ENCODE assay signal across 20 cellular contexts in genomic region chr6:28425942-28426541, GRCh38. TPM values are rescaled to one million over a fixed set of nuclear protein-coding genes. Genes with fewer than 3 reads are reported as not detected.
A peak's percentile ranks its signal among the peaks of the same experiment; 100 is the strongest.
DNase-seq lines count a peak whose midpoint lies in the region; ATAC-seq, FAIRE-seq and TF ChIP-seq lines count a peak whose summit lies in the region.
"Had no signal": no experiment of that assay in that cellular context is flagged by ENCODE, and none has a peak within 500 bp of the region (broad histone marks: within the 10 kb centered on the region; RNA-seq: fewer than 3 reads in every experiment).

No MANE protein-coding gene starts in this region.

- TF ChIP-seq POLR2A in testis (IDR thresholded peaks at IDR 0.05), result no peak

- no peak overlapping the region for H3K4me3 ChIP-seq in HL-60 (replicated peaks; ENCODE audit: insufficient read depth, low read length)
- H3K4me3 ChIP-seq in testis, result no peak overlapping the region
- H3K4me3 ChIP-seq: GM23338, heart left ventricle, lung, thoracic aorta had no signal

- peaks cover 0 to 3% of the 10 kb centered on the region in 2 donors for H3K9me3 Mint-ChIP-seq in stimulated activated naive CD8-positive, alpha-beta T cell treated with anti-CD3 and anti-CD28 coated beads, Interleukin-15, amount 100 ng/mL, for 72 hours
- peaks cover 2% of the 10 kb centered on the region for H3K9me3 Mint-ChIP-seq in activated CD8-positive, alpha-beta T cell treated with anti-CD3 and anti-CD28 coated beads for 36 hours

- no peaks in the 10 kb centered on the region for H3K27me3 Mint-ChIP-seq in stimulated activated naive CD8-positive, alpha-beta T cell treated with anti-CD3 and anti-CD28 coated beads, Interleukin-15, amount 100 ng/mL, for 72 hours
- peaks cover 13% of the 10 kb centered on the region for H3K27me3 Mint-ChIP-seq in activated CD8-positive, alpha-beta T cell treated with anti-CD3 and anti-CD28 coated beads for 36 hours

- peak overlapping the region; percentile 61 to 93 for H3K27ac Mint-ChIP-seq in stimulated activated naive CD8-positive, alpha-beta T cell treated with anti-CD3 and anti-CD28 coated beads, Interleukin-15, amount 100 ng/mL, for 72 hours
- H3K27ac Mint-ChIP-seq in activated CD8-positive, alpha-beta T cell treated with anti-CD3 and anti-CD28 coated beads for 36 hours, result peak overlapping the region; percentile 55
- H3K27ac Mint-ChIP-seq: GM23338 had no signal

- peak; percentile 86 for ATAC-seq in stimulated activated naive CD8-positive, alpha-beta T cell treated with anti-CD3 and anti-CD28 coated beads, Interleukin-15, amount 100 ng/mL, for 72 hours
- ATAC-seq in stimulated activated naive CD8-positive, alpha-beta T cell treated with anti-CD3 and anti-CD28 coated beads, Interleukin-15, Interleukin-2, amounts not matched to agents 100 U/mL and 50 U/mL, for 24 hours, result no peak
- ATAC-seq in activated CD8-positive, alpha-beta T cell treated with anti-CD3 and anti-CD28 coated beads for 36 hours, result peak; percentile 64
- no peak for ATAC-seq in HG02571 (IDR thresholded peaks at IDR 0.05; ENCODE audit: unreplicated experiment)
- ATAC-seq: GM23338, heart left ventricle had no signal

- H3K36me3 Mint-ChIP-seq in activated CD8-positive, alpha-beta T cell treated with anti-CD3 and anti-CD28 coated beads for 36 hours (ENCODE audit: low read depth), result no peaks in the 10 kb centered on the region

- WGBS in testis, 2 donors, result 94 to 96% methylated on average over 4 of the region's 4 CpGs

- no peak for FAIRE-seq in RCC 7860 (lab: Jason Lieb, UNC)
- FAIRE-seq: astrocyte, islet of Langerhans had no signal

- intact Hi-C loops in activated CD8-positive, alpha-beta T cell treated with anti-CD3 and anti-CD28 coated beads for 36 hours (cut with micrococcal nuclease), result no loop called here
- intact Hi-C loops in testis (cut with DNase I; ENCODE audit: low total_unique reads), result no loop called here

- H3K27ac ChIP-seq in HL-60 (replicated peaks) (peak overlapping the region; percentile 22), testis (no peak overlapping the region)
- H3K27ac ChIP-seq: heart left ventricle, parathyroid adenoma, RWPE1, thoracic aorta had no signal

- H3K4me1 Mint-ChIP-seq in stimulated activated naive CD8-positive, alpha-beta T cell treated with anti-CD3 and anti-CD28 coated beads, Interleukin-15, amount 100 ng/mL, for 72 hours, result peaks cover 41% of the 10 kb centered on the region
- H3K4me1 Mint-ChIP-seq in activated CD8-positive, alpha-beta T cell treated with anti-CD3 and anti-CD28 coated beads for 36 hours (ENCODE audit: low read depth), result peaks cover 13% of the 10 kb centered on the region
- H3K4me1 Mint-ChIP-seq: GM23338 had no signal

- TF ChIP-seq CTCF in HL-60 (IDR thresholded peaks at IDR 0.05; ENCODE audit: insufficient read depth, low read length) (no peak), testis (IDR thresholded peaks at IDR 0.05) (no peak)
- TF ChIP-seq CTCF in activated CD8-positive, alpha-beta T cell treated with anti-CD3 and anti-CD28 coated beads for 36 hours (IDR thresholded peaks at IDR 0.05), result no peak

- peak overlapping the region; percentile 5 to 78 for H3K4me3 Mint-ChIP-seq in stimulated activated naive CD8-positive, alpha-beta T cell treated with anti-CD3 and anti-CD28 coated beads, Interleukin-15, amount 100 ng/mL, for 72 hours
- H3K4me3 Mint-ChIP-seq in activated CD8-positive, alpha-beta T cell treated with anti-CD3 and anti-CD28 coated beads for 36 hours, result no peak overlapping the region
- H3K4me3 Mint-ChIP-seq: GM23338 had no signal

- no peaks in the 10 kb centered on the region for H3K9me3 ChIP-seq in testis
- H3K9me3 ChIP-seq: thoracic aorta had no signal

- no peaks in the 10 kb centered on the region for H3K27me3 ChIP-seq in HL-60 (ENCODE audit: insufficient read depth, poor library complexity, severe bottlenecking)
- no peaks in the 10 kb centered on the region for H3K27me3 ChIP-seq in testis
- H3K27me3 ChIP-seq: heart left ventricle had no signal

- no peak for DNase-seq in stimulated activated naive CD8-positive, alpha-beta T cell treated with anti-CD3 and anti-CD28 coated beads, Interleukin-15, amount 100 ng/mL, for 72 hours
- no peak for DNase-seq in stimulated activated naive CD8-positive, alpha-beta T cell treated with anti-CD3 and anti-CD28 coated beads, Interleukin-15, Interleukin-2, amounts not matched to agents 100 U/mL and 50 U/mL, for 24 hours
- DNase-seq in HL-60 (ENCODE audit: low read depth in 1 of 2, low spot score in 1 of 2) (peak in 1 of 2 experiments; percentile 12), testis (no peak), RCC 7860 (ENCODE audit: low spot score) (no peak)
- no peak for DNase-seq in activated CD8-positive, alpha-beta T cell treated with anti-CD3 and anti-CD28 coated beads for 36 hours
- no peak for DNase-seq in stimulated activated CD4-positive, alpha-beta T cell treated with anti-CD3 and anti-CD28 coated beads, Interleukin-1b, Interleukin-23, amount 100 ng/mL, for 48 hours
- DNase-seq: activated CD4-positive, CD25-positive, alpha-beta regulatory T cell; heart left ventricle; NCI-H1417; stimulated activated CD4-positive, alpha-beta T cell treated with anti-CD3 and anti-CD28 coated beads, Interleukin-4, amount 100 ng/mL, for 24 hours; SW 1271 had no signal

- CTCF ChIA-PET in activated CD8-positive, alpha-beta T cell treated with anti-CD3 and anti-CD28 coated beads for 36 hours (lab: Charles Lee), result interaction anchor here (1.3 kb wide), 1 partner anchor 10 kb away, joined by 3 read pairs; no protein-coding TSS in a partner anchor

- H3K36me3 ChIP-seq in testis (ENCODE audit: low read depth, missing control alignments), result no peaks in the 10 kb centered on the region
- H3K36me3 ChIP-seq: thoracic aorta had no signal

- H3K4me1 ChIP-seq in testis, result no peaks in the 10 kb centered on the region
- H3K4me1 ChIP-seq: heart left ventricle, parathyroid adenoma had no signal

- POLR2A ChIA-PET in activated CD8-positive, alpha-beta T cell treated with anti-CD3 and anti-CD28 coated beads for 36 hours (lab: Charles Lee), result interaction anchor here (0.6 to 1.1 kb wide), 2 partner anchors 27 to 446 kb away, joined by 3 to 4 read pairs; partner anchors contain the start of gene ZSCAN12

RNA-seq across cellular contexts. Expression of gene ZSCAN23, which starts 17.2 kb away (rescaled TPM):
- 1 to 10 TPM; 1.1 to 1.6 TPM for total RNA-seq in activated CD8-positive, alpha-beta T cell treated with anti-CD3 and anti-CD28 coated beads for 36 hours
- 1 to 10 TPM; 8.3 to 9.1 TPM for total RNA-seq in testis
- 2.4 TPM for polyA plus RNA-seq in testis (ENCODE audit: insufficient read depth, low read depth, low replicate concordance)

RNA-seq across cellular contexts. Expression of gene ZSCAN12, which starts 26.5 kb away (rescaled TPM):
- total RNA-seq in activated CD8-positive, alpha-beta T cell treated with anti-CD3 and anti-CD28 coated beads for 36 hours, result 1 to 10 TPM; 7.1 to 7.4 TPM
- total RNA-seq in testis, result 10 to 100 TPM; 12.2 to 12.3 TPM
- polyA plus RNA-seq in testis (ENCODE audit: insufficient read depth, low read depth, low replicate concordance), result 7.0 TPM

Comparison
In these comparisons a context has a peak if more than half of its experiments do, and no peak if none do; other contexts are left out.
1. ATAC-seq: peak in stimulated activated naive CD8-positive, alpha-beta T cell treated with anti-CD3 and anti-CD28 coated beads, Interleukin-15, amount 100 ng/mL, for 72 hours (single experiment) and activated CD8-positive, alpha-beta T cell treated with anti-CD3 and anti-CD28 coated beads for 36 hours (single experiment); none in stimulated activated naive CD8-positive, alpha-beta T cell treated with anti-CD3 and anti-CD28 coated beads, Interleukin-15, Interleukin-2, amounts not matched to agents 100 U/mL and 50 U/mL, for 24 hours (single experiment) and HG02571 (single experiment).